ENCODE assay signal across 18 cellular contexts in the genomic region with DNA sequence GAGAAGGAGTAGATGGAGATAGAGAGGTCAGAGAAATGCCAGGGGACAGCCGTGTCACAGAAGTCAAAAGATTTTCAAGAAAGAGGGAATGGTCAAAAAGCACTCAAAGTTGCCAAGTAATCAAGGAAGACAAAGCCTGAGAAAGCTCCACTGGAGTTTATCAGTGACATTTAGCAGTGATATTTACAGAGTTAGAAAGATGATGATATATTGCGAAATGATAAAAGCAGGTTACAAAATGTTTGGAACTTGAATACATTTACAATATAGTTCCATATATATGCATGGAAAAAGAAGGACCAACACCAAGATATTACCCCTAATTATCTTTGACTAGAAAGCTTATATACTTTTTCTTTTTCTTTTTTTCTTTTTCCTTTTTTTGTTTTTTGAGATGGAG. TPM values are rescaled to one million over a fixed set of nuclear protein-coding genes. Genes with fewer than 3 reads are reported as not detected.
DNase-seq lines count a peak whose midpoint lies in the region; ATAC-seq, FAIRE-seq and TF ChIP-seq lines count a peak whose summit lies in the region.
"Had no signal": no experiment of that assay in that cellular context is flagged by ENCODE, and none has a peak within 500 bp of the region (broad histone marks: within the 10 kb centered on the region; RNA-seq: fewer than 3 reads in every experiment).

No MANE protein-coding gene starts in this region.

- TF ChIP-seq CTCF in IMR-90 (conservative IDR thresholded peaks at IDR 0.05; ENCODE audit: low read depth, low read length) (no peak), K562 (IDR thresholded peaks at IDR 0.05 in 2 of 3, conservative IDR thresholded peaks at IDR 0.05 in 1 of 3; ENCODE audit: insufficient read depth in 2 of 3, low read depth in 1 of 3, low read length in 3 of 3) (no peak), fibroblast of villous mesenchyme (IDR thresholded peaks at IDR 0.05; ENCODE audit: insufficient read depth, low read depth, low read length) (no peak), gastrocnemius medialis (IDR thresholded peaks at IDR 0.05 in 4 of 5, conservative IDR thresholded peaks at IDR 0.05 in 1 of 5) (no peak)

- dilution Hi-C loops in IMR-90 (cut with HindIII; ENCODE audit: low sequenced_read_pairs, unreplicated experiment), result no loop called here

- no peak overlapping the region for H4K5ac ChIP-seq in IMR-90 (ENCODE audit: low read depth, low read length)

- H3K27ac ChIP-seq in IMR-90 (ENCODE audit: insufficient read depth, low read length) (no peak overlapping the region), K562 (ENCODE audit: extremely low read depth, low read depth, low read length) (no peak overlapping the region), gastrocnemius medialis (no peak overlapping the region)
- H3K27ac ChIP-seq: BLaER1, GM23248 had no signal

- no peak overlapping the region for H2AK9ac ChIP-seq in IMR-90 (replicated peaks; ENCODE audit: low read depth, low read length, poor library complexity)

- H2AFZ ChIP-seq in IMR-90 (replicated peaks; ENCODE audit: low read length, poor library complexity) (no peak overlapping the region), K562 (ENCODE audit: low read depth, low read length) (no peak overlapping the region)
- H2AFZ ChIP-seq: GM23248 had no signal

- H2AK5ac ChIP-seq in IMR-90 (ENCODE audit: low read depth, low read length), result no peak overlapping the region

- no CpG with 5 or more reads among the region's 2 CpGs for WGBS in IMR-90 (ENCODE audit: extremely low coverage in 2 of 2, insufficient read length in 1 of 2), 2 experiments
- 0% methylated on average over 2 of the region's 2 CpGs for WGBS in K562 (ENCODE audit: insufficient coverage, low coverage, missing lambda C conversion rate)

- in situ Hi-C loops in IMR-90 (cut with MboI; ENCODE audit: low sequenced_read_pairs), result no loop called here
- in situ Hi-C loops in K562 (cut with MboI), result no loop called here
- in situ Hi-C loops in gastrocnemius medialis (cut with MboI; ENCODE audit: low sequenced_read_pairs in 4 of 4), result no loop called here

- H3K4me1 ChIP-seq in IMR-90 (ENCODE audit: control insufficient read depth, insufficient read depth, low read length), result no peaks in the 10 kb centered on the region
- H3K4me1 ChIP-seq in K562 (replicated peaks in 1 of 2; ENCODE audit: control insufficient read depth in 2 of 2, insufficient read depth in 2 of 2, low read length in 2 of 2), result no peaks in the 10 kb centered on the region
- no peaks in the 10 kb centered on the region for H3K4me1 ChIP-seq in gastrocnemius medialis
- H3K4me1 ChIP-seq: BLaER1 had no signal

- H3K9me3 ChIP-seq in IMR-90 (ENCODE audit: control insufficient read depth, insufficient read depth, low read length) (peaks cover 12% of the 10 kb centered on the region), K562 (replicated peaks; ENCODE audit: control insufficient read depth, insufficient read depth, low read depth, low read length) (no peaks in the 10 kb centered on the region), gastrocnemius medialis (no peaks in the 10 kb centered on the region)

- no peak overlapping the region for H3K14ac ChIP-seq in IMR-90 (replicated peaks; ENCODE audit: low read depth, low read length)

- no peak overlapping the region for H3K18ac ChIP-seq in IMR-90 (ENCODE audit: low read depth, low read length)

- H3K23ac ChIP-seq in IMR-90 (ENCODE audit: low read depth, low read length), result no peak overlapping the region

- TF ChIP-seq POLR2A in IMR-90 (IDR thresholded peaks at IDR 0.05; ENCODE audit: low read depth, low read length), result no peak
- no peak for TF ChIP-seq POLR2A in K562 (conservative IDR thresholded peaks at IDR 0.05)
- no peak for TF ChIP-seq POLR2A in gastrocnemius medialis (IDR thresholded peaks at IDR 0.05)

- intact Hi-C loops in IMR-90 (cut with micrococcal nuclease), result no loop called here
- intact Hi-C loops in K562 (cut with micrococcal nuclease), result no loop called here
- intact Hi-C loops in gastrocnemius medialis (cut with DNase I; ENCODE audit: low total_unique reads), result no loop called here

- H3K9me1 ChIP-seq in IMR-90 (ENCODE audit: insufficient read depth, low read length), result no peaks in the 10 kb centered on the region
- no peaks in the 10 kb centered on the region for H3K9me1 ChIP-seq in K562 (ENCODE audit: control insufficient read depth, insufficient read depth, low read length)

- peak; percentile 64 for FAIRE-seq in K562 (lab: Jason Lieb, UNC)
- FAIRE-seq: A204.1, GM12892, GM18507, H54 had no signal

- CTCF ChIA-PET in IMR-90 (lab: Yijun Ruan, JAX) (no interaction called here), K562 (lab: Yijun Ruan, JAX; ENCODE audit: low intra/inter-chr PET ratio) (no interaction called here)

- BruUV-seq in IMR-90 (replicated peaks; lab: Mats Ljungman, UMichigan), result no TSS peak
- BruUV-seq in K562 (replicated peaks; lab: Mats Ljungman, UMichigan), result no TSS peak

- TF ChIP-seq RAD21 in IMR-90 (IDR thresholded peaks at IDR 0.05; ENCODE audit: low read length) (no peak), K562 (CRISPR knock-in tag; conservative IDR thresholded peaks at IDR 0.05 in 1 of 2, IDR thresholded peaks at IDR 0.05 in 1 of 2) (no peak)

- no peak overlapping the region for H3K56ac ChIP-seq in IMR-90 (ENCODE audit: extremely low read depth, insufficient read depth, low read length)

- DNase-seq in IMR-90, result no peak
- no peak for DNase-seq in K562 (ENCODE audit: extremely low read depth in 1 of 4, low spot score in 3 of 4)
- peak; percentile 10 for DNase-seq in fibroblast of villous mesenchyme (ENCODE audit: low read depth)
- DNase-seq in NCI-H2081 (lab: John Stamatoyannopoulos, UW), result no peak
- DNase-seq in gastrocnemius medialis, result no peak
- no peak for DNase-seq in activated CD4-positive, CD25-positive, alpha-beta regulatory T cell treated with anti-CD3 and anti-CD28 coated beads, Interleukin-2, amount 50 U/mL, for 72 hours
- DNase-seq: CD4-positive, alpha-beta memory T cell; DMS153; DMS79; GDM1; GM23248; HCEC 1CT; KBM-7 had no signal

- H4K20me1 ChIP-seq in IMR-90 (ENCODE audit: insufficient read depth, low read length) (no peaks in the 10 kb centered on the region), K562 (replicated peaks; ENCODE audit: control insufficient read depth, insufficient read depth, low read length) (no peaks in the 10 kb centered on the region)
- H4K20me1 ChIP-seq: BLaER1 had no signal

- no peak overlapping the region for H2BK20ac ChIP-seq in IMR-90 (ENCODE audit: low read depth, low read length)

- no peak for ATAC-seq in IMR-90 (ENCODE audit: low read depth)
- no peak for ATAC-seq in K562
- ATAC-seq in gastrocnemius medialis, result no peak

- H3K27me3 ChIP-seq in IMR-90 (ENCODE audit: control insufficient read depth, insufficient read depth, low read length), result peaks cover 4% of the 10 kb centered on the region
- H3K27me3 ChIP-seq in K562 (ENCODE audit: control insufficient read depth in 2 of 2, insufficient read depth in 2 of 2, low read length in 2 of 2), result peaks cover 0 to 3% of the 10 kb centered on the region in 2 experiments; a peak in 2 of 5 replicates
- no peaks in the 10 kb centered on the region for H3K27me3 ChIP-seq in gastrocnemius medialis
- H3K27me3 ChIP-seq: BLaER1 had no signal

- H4K91ac ChIP-seq in IMR-90 (ENCODE audit: insufficient read depth, low read depth, low read length), result no peak overlapping the region

- H3K79me1 ChIP-seq in IMR-90 (ENCODE audit: low read depth in 1 of 2, low read length in 2 of 2), result no peaks in the 10 kb centered on the region

- H3K4ac ChIP-seq in IMR-90 (ENCODE audit: low read depth, low read length), result no peak overlapping the region

- no peak overlapping the region for H3K4me2 ChIP-seq in IMR-90 (ENCODE audit: low read depth, low read length)
- no peak overlapping the region for H3K4me2 ChIP-seq in K562 (ENCODE audit: insufficient read depth, low read length)
- H3K4me2 ChIP-seq: BLaER1 had no signal

- no peak for TF ChIP-seq EP300 in K562 (IDR thresholded peaks at IDR 0.05; ENCODE audit: low read length)

- POLR2A ChIA-PET in IMR-90 (lab: Charles Lee; ENCODE audit: unreplicated experiment) (no interaction called here), K562 (lab: Yijun Ruan, JAX) (no interaction called here)

- H3K36me3 ChIP-seq in IMR-90 (ENCODE audit: control insufficient read depth, insufficient read depth, low read length), result peaks cover 15% of the 10 kb centered on the region
- peaks cover 16% of the 10 kb centered on the region; the same call in 2 of the 3 replicates for H3K36me3 ChIP-seq in K562 (ENCODE audit: control insufficient read depth, insufficient read depth, low read length)
- peaks cover 6 to 28% of the 10 kb centered on the region in 2 donors for H3K36me3 ChIP-seq in gastrocnemius medialis

- no peak overlapping the region for H2BK15ac ChIP-seq in IMR-90 (ENCODE audit: low read depth, low read length)

- no peak overlapping the region for H2BK120ac ChIP-seq in IMR-90 (ENCODE audit: low read depth, low read length)

- H2BK5ac ChIP-seq in IMR-90 (ENCODE audit: low read depth, low read length, poor library complexity, severe bottlenecking), result no peak overlapping the region

- H3K4me3 ChIP-seq in IMR-90 (ENCODE audit: insufficient read depth, low read depth, low read length), result no peak overlapping the region
- no peak overlapping the region for H3K4me3 ChIP-seq in K562
- no peak overlapping the region for H3K4me3 ChIP-seq in fibroblast of villous mesenchyme (ENCODE audit: low read depth, low read length)
- H3K4me3 ChIP-seq in gastrocnemius medialis, result no peak overlapping the region
- H3K4me3 ChIP-seq: BLaER1, GM23248 had no signal

- H3K9ac ChIP-seq in IMR-90 (ENCODE audit: low read depth, low read length), result no peak overlapping the region
- no peak overlapping the region for H3K9ac ChIP-seq in K562 (ENCODE audit: insufficient read depth in 1 of 2, low read depth in 2 of 2, low read length in 2 of 2)
- H3K9ac ChIP-seq: BLaER1, GM23248 had no signal

- H3K79me2 ChIP-seq in K562 (ENCODE audit: control insufficient read depth, insufficient read depth, low read length), result no peaks in the 10 kb centered on the region

- no peak overlapping the region for H4K8ac ChIP-seq in IMR-90 (ENCODE audit: low read depth in 2 of 2, low read length in 2 of 2)

RNA-seq across cellular contexts. Expression of a gene that starts 20.4 kb away (rescaled TPM):
- total RNA-seq in IMR-90 (2012; rRNA removed) (7.3 and 7.8 TPM in 2 replicates), K562 (2014; rRNA removed) (2.3 and 2.9 TPM in 2 replicates), K562 (2014; rRNA removed; fragmentation: Illumina TruSeq; extraction: Trizol) (3.2 and 3.9 TPM in 2 replicates), K562 (2015; rRNA removed; fragmentation: Illumina TruSeq; extraction: Trizol) (3.4 and 4.5 TPM in 2 replicates), K562 (2021) (2.2 and 2.5 TPM in 2 replicates), fibroblast of villous mesenchyme (6.1 and 7.8 TPM in 2 replicates), gastrocnemius medialis (1 to 10 TPM; 2.4 to 3.6 (median 2.9) TPM)
- polyA plus RNA-seq in IMR-90 (2012; rRNA removed) (1.3 and 2.7 TPM in 2 replicates), K562 (2011; rRNA removed) (3.6 and 3.9 TPM in 2 replicates), K562 (2014; fragmentation: Illumina TruSeq; extraction: Trizol) (2.8 and 3.4 TPM in 2 replicates), K562 (2014; fragmentation: Nextera tagmentation; extraction: Ambion mirVana) (1 to 10 TPM; 3.3 to 4.2 TPM), K562 (2014; rRNA removed) (1.6 and 2.0 TPM in 2 replicates)
- 0.75 and 1.4 TPM in 2 replicates for polyA plus RNA-seq in IMR-90 (2012; cell fraction: cytosol; rRNA removed)
- 1.5 and 2.9 TPM in 2 replicates for polyA plus RNA-seq in IMR-90 (2012; cell fraction: nucleus; rRNA removed; ENCODE audit: low replicate concordance)
- total RNA-seq in K562 (2011; cell fraction: chromatin; rRNA removed; ENCODE audit: low replicate concordance), result 4.1 and 7.4 TPM in 2 replicates
- total RNA-seq in K562 (2011; cell fraction: nucleolus; rRNA removed), result 3.7 and 5.2 TPM in 2 replicates
- 4.3 and 4.4 TPM in 2 replicates for total RNA-seq in K562 (2011; cell fraction: nucleoplasm; rRNA removed)
- polyA plus RNA-seq in K562 (2011; cell fraction: cytosol; rRNA removed), result 2.0 and 2.7 TPM in 2 replicates
- polyA plus RNA-seq in K562 (2011; cell fraction: nucleus; rRNA removed), result 2.9 and 3.7 TPM in 2 replicates
- polyA plus RNA-seq in K562 (2012), result 1.6 and 1.9 TPM in 2 replicates
- polyA minus RNA-seq in K562 (2011; rRNA and poly(A)+ RNA removed), result 6.2 and 8.0 TPM in 2 replicates
- 2.6 and 2.8 TPM in 2 replicates for polyA minus RNA-seq in K562 (2011; cell fraction: cytosol; rRNA and poly(A)+ RNA removed)
- 2.7 and 3.1 TPM in 2 replicates for polyA minus RNA-seq in K562 (2011; cell fraction: nucleus; rRNA and poly(A)+ RNA removed)

RNA-seq across cellular contexts. Expression of a gene that starts 21.3 kb away (rescaled TPM):
- 2.2 and 2.7 TPM in 2 replicates for total RNA-seq in IMR-90 (2012; rRNA removed)
- polyA plus RNA-seq in IMR-90 (2012; rRNA removed), result 0.46 and 0.49 TPM in 2 replicates
- 0.33 and 1.6 TPM in 2 replicates for polyA plus RNA-seq in IMR-90 (2012; cell fraction: cytosol; rRNA removed)
- polyA plus RNA-seq in IMR-90 (2012; cell fraction: nucleus; rRNA removed; ENCODE audit: low replicate concordance), result 0.22 and 0.57 TPM in 2 replicates
- total RNA-seq in K562 (2011; cell fraction: chromatin; rRNA removed; ENCODE audit: low replicate concordance), result 0.37 TPM in 1 of 2 replicates, not detected in the other
- total RNA-seq in K562 (2011; cell fraction: nucleolus; rRNA removed), result not detected in 2 replicates
- not detected in 2 replicates for total RNA-seq in K562 (2011; cell fraction: nucleoplasm; rRNA removed)
- total RNA-seq in K562 (2014; rRNA removed), result 0.08 TPM in 1 of 2 replicates, not detected in the other
- total RNA-seq in K562 (2014; rRNA removed; fragmentation: Illumina TruSeq; extraction: Trizol), result 0.07 and 0.10 TPM in 2 replicates
- not detected in 2 replicates for total RNA-seq in K562 (2015; rRNA removed; fragmentation: Illumina TruSeq; extraction: Trizol)
- total RNA-seq in K562 (2021), result 0.13 and 0.29 TPM in 2 replicates
- polyA plus RNA-seq in K562 (2011; rRNA removed), result not detected in 2 replicates
- polyA plus RNA-seq in K562 (2011; cell fraction: cytosol; rRNA removed), result not detected in 2 replicates
- not detected in 2 replicates for polyA plus RNA-seq in K562 (2011; cell fraction: nucleus; rRNA removed)
- polyA plus RNA-seq in K562 (2012), result not detected in 2 replicates
- polyA plus RNA-seq in K562 (2014; fragmentation: Illumina TruSeq; extraction: Trizol), result not detected in 2 replicates
- polyA plus RNA-seq in K562 (2014; fragmentation: Nextera tagmentation; extraction: Ambion mirVana), result not detected
- polyA plus RNA-seq in K562 (2014; rRNA removed), result 0.09 TPM in 1 of 2 replicates, not detected in the other
- polyA minus RNA-seq in K562 (2011; rRNA and poly(A)+ RNA removed), result not detected in 2 replicates
- not detected in 2 replicates for polyA minus RNA-seq in K562 (2011; cell fraction: cytosol; rRNA and poly(A)+ RNA removed)
- not detected in 2 replicates for polyA minus RNA-seq in K562 (2011; cell fraction: nucleus; rRNA and poly(A)+ RNA removed)
- 4.2 and 5.6 TPM in 2 replicates for total RNA-seq in fibroblast of villous mesenchyme
- 1 to 10 TPM; 1.5 to 4.5 (median 2.1) TPM for total RNA-seq in gastrocnemius medialis

RNA-seq across cellular contexts. Expression of a gene that starts 26.3 kb away (rescaled TPM):
- total RNA-seq in IMR-90 (2012; rRNA removed) (6.5 and 7.2 TPM in 2 replicates), K562 (2014; rRNA removed) (7.5 and 8.7 TPM in 2 replicates), K562 (2014; rRNA removed; fragmentation: Illumina TruSeq; extraction: Trizol) (11.2 and 11.9 TPM in 2 replicates), K562 (2015; rRNA removed; fragmentation: Illumina TruSeq; extraction: Trizol) (11.2 and 11.4 TPM in 2 replicates), K562 (2021) (13.8 and 15.5 TPM in 2 replicates), fibroblast of villous mesenchyme (10.8 and 12.6 TPM in 2 replicates), gastrocnemius medialis (10 to 100 TPM in 1 of 4 donors, 1 to 10 TPM in 3; 3.8 to 11.5 (median 5.9) TPM)
- polyA plus RNA-seq in IMR-90 (2012; rRNA removed) (4.4 and 5.3 TPM in 2 replicates), K562 (2011; rRNA removed) (17.7 and 21.9 TPM in 2 replicates), K562 (2014; fragmentation: Illumina TruSeq; extraction: Trizol) (11.2 and 11.7 TPM in 2 replicates), K562 (2014; fragmentation: Nextera tagmentation; extraction: Ambion mirVana) (10 to 100 TPM; 10.0 to 11.0 TPM), K562 (2014; rRNA removed) (13.0 and 14.7 TPM in 2 replicates)
- 0.96 and 1.4 TPM in 2 replicates for polyA plus RNA-seq in IMR-90 (2012; cell fraction: cytosol; rRNA removed)
- polyA plus RNA-seq in IMR-90 (2012; cell fraction: nucleus; rRNA removed; ENCODE audit: low replicate concordance), result 6.5 and 29.3 TPM in 2 replicates
- 29.4 and 53.1 TPM in 2 replicates for total RNA-seq in K562 (2011; cell fraction: chromatin; rRNA removed; ENCODE audit: low replicate concordance)
- total RNA-seq in K562 (2011; cell fraction: nucleolus; rRNA removed), result 26.8 and 30.5 TPM in 2 replicates
- total RNA-seq in K562 (2011; cell fraction: nucleoplasm; rRNA removed), result 35.5 and 54.2 TPM in 2 replicates
- 6.3 and 9.8 TPM in 2 replicates for polyA plus RNA-seq in K562 (2011; cell fraction: cytosol; rRNA removed)
- polyA plus RNA-seq in K562 (2011; cell fraction: nucleus; rRNA removed), result 37.4 and 38.9 TPM in 2 replicates
- polyA plus RNA-seq in K562 (2012), result 9.6 and 13.4 TPM in 2 replicates
- 13.8 and 19.2 TPM in 2 replicates for polyA minus RNA-seq in K562 (2011; rRNA and poly(A)+ RNA removed)
- polyA minus RNA-seq in K562 (2011; cell fraction: cytosol; rRNA and poly(A)+ RNA removed), result 7.1 and 7.4 TPM in 2 replicates
- polyA minus RNA-seq in K562 (2011; cell fraction: nucleus; rRNA and poly(A)+ RNA removed), result 19.9 and 33.3 TPM in 2 replicates
